28 cellular contexts compared by ENCODE assay signal in the genomic region with DNA sequence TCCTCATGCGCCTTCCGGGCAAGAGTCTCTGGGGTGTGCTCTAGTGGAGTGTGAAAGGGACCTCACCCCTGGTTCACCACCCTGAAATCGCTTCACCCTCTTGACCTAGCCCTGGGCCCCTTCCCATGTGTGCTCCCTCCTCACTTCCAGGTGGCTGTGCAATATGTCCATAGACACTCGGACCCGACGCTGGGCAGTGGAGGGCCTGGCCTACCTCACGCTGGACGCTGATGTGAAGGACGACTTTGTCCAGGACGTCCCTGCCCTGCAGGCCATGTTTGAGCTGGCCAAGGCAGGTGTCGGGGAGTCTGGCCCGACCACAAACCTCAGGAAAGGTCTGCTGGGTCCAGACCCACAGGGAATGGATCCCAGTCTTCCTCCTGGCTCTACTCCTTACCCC. TPM values are rescaled to one million over a fixed set of nuclear protein-coding genes. Genes with fewer than 3 reads are reported as not detected.
"Had no signal": no experiment of that assay in that cellular context is flagged by ENCODE, and none has a peak within 500 bp of the region (broad histone marks: within the 10 kb centered on the region; RNA-seq: fewer than 3 reads in every experiment).

No MANE protein-coding gene starts in this region.

- H3K9me3 ChIP-seq: SJCRH30 had no signal

- ATAC-seq: K562, Panc1 had no signal

- H3K36me3 ChIP-seq: brain microvascular endothelial cell, SJCRH30 had no signal

- DNase-seq: activated CD4-positive, alpha-beta T cell treated with anti-CD3 and anti-CD28 coated beads, Interleukin-2, amount 10 ng/mL, durations not matched to agents 24 days and 14 days; activated CD4-positive, alpha-beta T cell treated with anti-CD3 and anti-CD28 coated beads, Interleukin-2, amount 50 U/mL, for 4 hours; activated gamma-delta T cell treated with Interleukin-2 at 50 U/mL for 16 hours; activated naive CD4-positive, alpha-beta T cell treated with anti-CD3 and anti-CD28 coated beads for 36 hours; activated naive CD8-positive, alpha-beta T cell treated with anti-CD3 and anti-CD28 coated beads for 36 hours; activated T-cell treated with anti-CD3 and anti-CD28 coated beads, Interleukin-2, amount 50 U/mL, for 1 hour; amniotic stem cell; brain microvascular endothelial cell; central memory CD4-positive, alpha-beta T cell; NCI-H1105; NCI-H1417 treated with DMSO at 0.1 percent for 48 hours; NCI-H187 treated with DMSO at 0.1 percent for 48 hours; NCI-H2081; NCI-H226; NCI-H524 treated with DMSO at 0.1 percent for 48 hours; SHP77; SJCRH30; T1000 had no signal

- H3K27me3 Mint-ChIP-seq: activated CD4-positive, alpha-beta T cell treated with anti-CD3 and anti-CD28 coated beads, Interleukin-2, amount 10 ng/mL, durations not matched to agents 24 days and 14 days; activated naive CD8-positive, alpha-beta T cell treated with anti-CD3 and anti-CD28 coated beads for 36 hours had no signal

- H3K27ac ChIP-seq: brain microvascular endothelial cell, SJCRH30, SK-N-MC had no signal

- H3K4me3 ChIP-seq: K562, SJCRH30, SK-N-MC had no signal

- H3K4me1 ChIP-seq: SJCRH30 had no signal

- H3K4me3 Mint-ChIP-seq: activated CD4-positive, alpha-beta T cell treated with anti-CD3 and anti-CD28 coated beads, Interleukin-2, amount 10 ng/mL, durations not matched to agents 24 days and 14 days; activated naive CD4-positive, alpha-beta T cell treated with anti-CD3 and anti-CD28 coated beads for 36 hours; activated naive CD8-positive, alpha-beta T cell treated with anti-CD3 and anti-CD28 coated beads for 36 hours; activated T-helper 1 cell treated with anti-CD3 and anti-CD28 coated beads, Interleukin-12 subunit alpha, Interleukin-12 subunit beta, Interleukin-2, Interleukin-4 antibody, amounts not matched to agents 30 ng/mL and 10 ng/mL and 1 ng/mL, durations not matched to agents 14 hours and 24 hours and 36 hours had no signal

- H3K27ac Mint-ChIP-seq: activated CD4-positive, alpha-beta T cell treated with anti-CD3 and anti-CD28 coated beads, Interleukin-2, amount 10 ng/mL, durations not matched to agents 24 days and 14 days; activated naive CD4-positive, alpha-beta T cell treated with anti-CD3 and anti-CD28 coated beads for 36 hours; activated naive CD8-positive, alpha-beta T cell treated with anti-CD3 and anti-CD28 coated beads for 36 hours; activated T-helper 1 cell treated with anti-CD3 and anti-CD28 coated beads, Interleukin-12 subunit alpha, Interleukin-12 subunit beta, Interleukin-2, Interleukin-4 antibody, amounts not matched to agents 30 ng/mL and 10 ng/mL and 1 ng/mL, durations not matched to agents 14 hours and 24 hours and 36 hours had no signal

- H3K27me3 ChIP-seq: brain microvascular endothelial cell had no signal

- H3K9me3 Mint-ChIP-seq: activated CD4-positive, alpha-beta T cell treated with anti-CD3 and anti-CD28 coated beads, Interleukin-2, amount 10 ng/mL, durations not matched to agents 24 days and 14 days; activated naive CD4-positive, alpha-beta T cell treated with anti-CD3 and anti-CD28 coated beads for 36 hours; activated naive CD8-positive, alpha-beta T cell treated with anti-CD3 and anti-CD28 coated beads for 36 hours; activated T-helper 1 cell treated with anti-CD3 and anti-CD28 coated beads, Interleukin-12 subunit alpha, Interleukin-12 subunit beta, Interleukin-2, Interleukin-4 antibody, amounts not matched to agents 30 ng/mL and 10 ng/mL and 1 ng/mL, durations not matched to agents 14 hours and 24 hours and 36 hours had no signal

RNA-seq across cellular contexts. Expression of a gene that starts 22.3 kb away (rescaled TPM):
- total RNA-seq: activated CD4-positive, alpha-beta T cell treated with anti-CD3 and anti-CD28 coated beads, Interleukin-2, amount 10 ng/mL, durations not matched to agents 24 days and 14 days; activated T-helper 1 cell treated with anti-CD3 and anti-CD28 coated beads, Interleukin-12 subunit alpha, Interleukin-12 subunit beta, Interleukin-2, Interleukin-4 antibody, amounts not matched to agents 30 ng/mL and 10 ng/mL and 1 ng/mL, durations not matched to agents 14 hours and 24 hours and 36 hours; aorta; K562; MCF 10A; RPMI7951 had no signal
- polyA plus RNA-seq: K562 had no signal

RNA-seq across cellular contexts. Expression of a gene that starts 24.2 kb away (rescaled TPM):
- total RNA-seq: activated CD4-positive, alpha-beta T cell treated with anti-CD3 and anti-CD28 coated beads, Interleukin-2, amount 10 ng/mL, durations not matched to agents 24 days and 14 days; activated naive CD4-positive, alpha-beta T cell treated with anti-CD3 and anti-CD28 coated beads for 36 hours; activated naive CD8-positive, alpha-beta T cell treated with anti-CD3 and anti-CD28 coated beads for 36 hours; activated T-helper 1 cell treated with anti-CD3 and anti-CD28 coated beads, Interleukin-12 subunit alpha, Interleukin-12 subunit beta, Interleukin-2, Interleukin-4 antibody, amounts not matched to agents 30 ng/mL and 10 ng/mL and 1 ng/mL, durations not matched to agents 14 hours and 24 hours and 36 hours; aorta; K562; MCF 10A; NCI-H460; RPMI7951; SJCRH30; T-helper 1 cell treated with Interleukin-12 subunit alpha and Interleukin-12 subunit beta and Interleukin-4 antibody, amounts not matched to agents 30 ng/mL and 1 ng/mL, for 36 hours; T-helper 2 cell treated with Interferon-gamma antibody and Interleukin-4, amounts not matched to agents 100 ng/mL and 5 ng/mL, for 36 hours had no signal
- polyA plus RNA-seq: aorta, K562 had no signal

RNA-seq across cellular contexts. Expression of a gene that starts 48.5 kb away (rescaled TPM):
- total RNA-seq: activated CD4-positive, alpha-beta T cell treated with anti-CD3 and anti-CD28 coated beads, Interleukin-2, amount 10 ng/mL, durations not matched to agents 24 days and 14 days; activated naive CD4-positive, alpha-beta T cell treated with anti-CD3 and anti-CD28 coated beads for 36 hours; activated naive CD8-positive, alpha-beta T cell treated with anti-CD3 and anti-CD28 coated beads for 36 hours; activated T-helper 1 cell treated with anti-CD3 and anti-CD28 coated beads, Interleukin-12 subunit alpha, Interleukin-12 subunit beta, Interleukin-2, Interleukin-4 antibody, amounts not matched to agents 30 ng/mL and 10 ng/mL and 1 ng/mL, durations not matched to agents 14 hours and 24 hours and 36 hours; aorta; K562; MCF 10A; NCI-H460; RPMI7951; SJCRH30; T-helper 2 cell treated with Interferon-gamma antibody and Interleukin-4, amounts not matched to agents 100 ng/mL and 5 ng/mL, for 36 hours had no signal
- polyA plus RNA-seq: aorta had no signal
